ENCODE assay signal across 8 cellular contexts in genomic region chr6:158405321-158405821, GRCh38.
DNase-seq lines count a peak whose midpoint lies in the region; FAIRE-seq and TF ChIP-seq lines count a peak whose summit lies in the region.
"Not testable (repeated sequence)": the region's sequence is repeated elsewhere in the genome, so short reads cannot be mapped to it uniquely, and the experiment has no call there.

No MANE protein-coding gene starts in this region.

- H3K4me3 Mint-ChIP-seq in Calu3 (ENCODE audit: low read depth, unreplicated experiment) (peak overlapping the region; percentile 43), HFFc6 (peak overlapping the region; percentile 23; the same call in 1 of the 2 replicates)

- not testable (repeated sequence) for BruUV-seq in Calu3 (replicated peaks; lab: Mats Ljungman, UMichigan)

- not testable (repeated sequence) for H2BK15ac ChIP-seq in mesendoderm (replicated peaks; ENCODE audit: low read depth)

- not testable (repeated sequence) for H4K20me1 ChIP-seq in fibroblast of lung (ENCODE audit: control insufficient read depth, extremely low read depth, insufficient read depth, low read length)

- H3K4me2 ChIP-seq in fibroblast of lung (ENCODE audit: extremely low read depth, insufficient read depth, low read length); mesendoderm (ENCODE audit: low read length): not testable (repeated sequence)

- not testable (repeated sequence) for H3K9me3 Mint-ChIP-seq in Calu3 (ENCODE audit: low read depth, unreplicated experiment); HFFc6

- not testable (repeated sequence) for H2BK120ac ChIP-seq in mesendoderm (ENCODE audit: low read depth, low read length)

- H3K4me1 Mint-ChIP-seq in Calu3 (ENCODE audit: low read depth, unreplicated experiment): peaks cover 54% of the 10 kb centered on the region
- peaks cover 60% of the 10 kb centered on the region for H3K4me1 Mint-ChIP-seq in HFFc6 (ENCODE audit: low read depth)

- peak; percentile 74 for FAIRE-seq in small intestine (lab: Jason Lieb, UNC)

- not testable (repeated sequence) for TF ChIP-seq CTCF in Calu3 (IDR thresholded peaks at IDR 0.05; ENCODE audit: unreplicated experiment); HFFc6 (IDR thresholded peaks at IDR 0.05); astrocyte of the spinal cord (IDR thresholded peaks at IDR 0.05; ENCODE audit: low read depth, low read length); fibroblast of lung (conservative IDR thresholded peaks at IDR 0.05 in 1 of 2, IDR thresholded peaks at IDR 0.05 in 1 of 2; ENCODE audit: low read depth in 1 of 2, low read length in 2 of 2)

- peak overlapping the region; percentile 88 for H3K27ac ChIP-seq in SJCRH30
- not testable (repeated sequence) for H3K27ac ChIP-seq in fibroblast of lung (ENCODE audit: insufficient read depth, low read length); mesendoderm (ENCODE audit: low read depth, low read length)
- peak overlapping the region in 1 of 2 donors; percentile 52 for H3K27ac ChIP-seq in small intestine (ENCODE audit: low read depth in 1 of 2, low read length in 1 of 2)

- H3K4me3 ChIP-seq in SJCRH30; astrocyte of the spinal cord (ENCODE audit: low read depth, low read length); fibroblast of lung (replicated peaks in 1 of 4; ENCODE audit: control extremely low read depth in 1 of 4, insufficient read depth in 1 of 4, low read depth in 3 of 4, low read length in 4 of 4); mesendoderm (ENCODE audit: low read length); small intestine (ENCODE audit: low read depth in 1 of 2, low read length in 2 of 2): not testable (repeated sequence)

- H3K9me3 ChIP-seq in SJCRH30 (replicated peaks); fibroblast of lung (ENCODE audit: control insufficient read depth, insufficient read depth, low read depth, low read length); small intestine (ENCODE audit: control insufficient read depth, low read depth): not testable (repeated sequence)

- in situ Hi-C loops in astrocyte of the spinal cord (cut with HindIII; ENCODE audit: low sequenced_read_pairs): not testable (repeated sequence)

- H3K18ac ChIP-seq in mesendoderm (ENCODE audit: low read length): not testable (repeated sequence)

- H3K9ac ChIP-seq in fibroblast of lung (ENCODE audit: insufficient read depth, low read length); mesendoderm (ENCODE audit: low read length): not testable (repeated sequence)

- H3K79me2 ChIP-seq in fibroblast of lung (ENCODE audit: control insufficient read depth, insufficient read depth, low read length); mesendoderm (ENCODE audit: control insufficient read depth, insufficient read depth, low read length): not testable (repeated sequence)

- not testable (repeated sequence) for H4K5ac ChIP-seq in mesendoderm (ENCODE audit: low read length)

- DNase-seq in Calu3 (peak; percentile 86), HFFc6 (peak; percentile 72), NCI-H2171 treated with DMSO at 0.1 percent for 48 hours (lab: John Stamatoyannopoulos, UW) (peak; percentile 86), SJCRH30 (peak; percentile 90 to 92), astrocyte of the spinal cord (ENCODE audit: low read depth, low spot score) (peak; percentile 91), fibroblast of lung (ENCODE audit: low read depth in 2 of 2) (peak; percentile 48 to 96), mesendoderm (peak; percentile 34), small intestine (peak; percentile 98)

- intact Hi-C loops in Calu3 (cut with micrococcal nuclease; ENCODE audit: unreplicated experiment): loop anchor here (5.0 kb wide), 1 partner anchor 68 kb away; no protein-coding TSS in a partner anchor

- not testable (repeated sequence) for H2BK5ac ChIP-seq in mesendoderm (ENCODE audit: low read length)

- H3K56ac ChIP-seq in mesendoderm (ENCODE audit: low read length): not testable (repeated sequence)

- H3K23ac ChIP-seq in mesendoderm (ENCODE audit: low read length): not testable (repeated sequence)

- not testable (repeated sequence) for H3K79me1 ChIP-seq in mesendoderm (ENCODE audit: low read length)

- H3K4ac ChIP-seq in mesendoderm (ENCODE audit: low read depth, low read length): not testable (repeated sequence)

- H3K27ac Mint-ChIP-seq in Calu3 (ENCODE audit: unreplicated experiment): peak overlapping the region; percentile 82
- H3K27ac Mint-ChIP-seq in HFFc6: peak overlapping the region; percentile 15

- H4K8ac ChIP-seq in mesendoderm (ENCODE audit: low read depth, low read length): not testable (repeated sequence)

- H3K4me1 ChIP-seq in SJCRH30: peaks cover 48% of the 10 kb centered on the region
- not testable (repeated sequence) for H3K4me1 ChIP-seq in fibroblast of lung (ENCODE audit: control insufficient read depth, extremely low read depth, insufficient read depth, low read length); mesendoderm (ENCODE audit: control insufficient read depth, low read depth, low read length); small intestine (ENCODE audit: control insufficient read depth in 2 of 2, insufficient read depth in 1 of 2, low read depth in 1 of 2, low read length in 1 of 2)

- no CpG with 5 or more reads among the region's 12 CpGs for WGBS in mesendoderm (ENCODE audit: extremely low coverage, insufficient coverage, low lambda C conversion rate)
- 18 to 55% (median 46%) methylated on average over 12 of the region's 12 CpGs for WGBS in small intestine, 3 donors

- H3K36me3 Mint-ChIP-seq in Calu3 (ENCODE audit: insufficient read depth, unreplicated experiment): peaks cover 14% of the 10 kb centered on the region
- not testable (repeated sequence) for H3K36me3 Mint-ChIP-seq in HFFc6 (ENCODE audit: low read depth)

- not testable (repeated sequence) for H3K27me3 ChIP-seq in SJCRH30; fibroblast of lung (ENCODE audit: control insufficient read depth, insufficient read depth, low read length); mesendoderm (ENCODE audit: insufficient read depth, low read length, poor library complexity); small intestine (ENCODE audit: control insufficient read depth in 2 of 2, insufficient read depth in 2 of 2, low read length in 2 of 2)

- not testable (repeated sequence) for H3K27me3 Mint-ChIP-seq in Calu3 (ENCODE audit: unreplicated experiment); HFFc6 (ENCODE audit: insufficient read depth)

- CTCF ChIA-PET in Calu3 (lab: Charles Lee): interaction anchor here (0.5 kb wide), 1 partner anchor 511 kb away, joined by 3 read pairs; no protein-coding TSS in a partner anchor

- H2AK5ac ChIP-seq in mesendoderm (ENCODE audit: low read length): not testable (repeated sequence)

- not testable (repeated sequence) for H3K36me3 ChIP-seq in SJCRH30; fibroblast of lung (ENCODE audit: control insufficient read depth, insufficient read depth, low read length); mesendoderm (ENCODE audit: control insufficient read depth, insufficient read depth, low read length); small intestine (ENCODE audit: control insufficient read depth in 2 of 2, insufficient read depth in 2 of 2, low read length in 2 of 2)

- H2AFZ ChIP-seq in fibroblast of lung (ENCODE audit: low read length): not testable (repeated sequence)

Comparison
In these comparisons a context has a peak if more than half of its experiments do, and no peak if none do; other contexts are left out.
1. DNase-seq: peak in every context shown above with its lines; median percentile 98 in small intestine; 91 in SJCRH30; 91 in astrocyte of the spinal cord; 86 in Calu3; 86 in NCI-H2171 treated with DMSO at 0.1 percent for 48 hours; 72 in HFFc6; 72 in fibroblast of lung; 34 in mesendoderm.